In the genomic region with DNA sequence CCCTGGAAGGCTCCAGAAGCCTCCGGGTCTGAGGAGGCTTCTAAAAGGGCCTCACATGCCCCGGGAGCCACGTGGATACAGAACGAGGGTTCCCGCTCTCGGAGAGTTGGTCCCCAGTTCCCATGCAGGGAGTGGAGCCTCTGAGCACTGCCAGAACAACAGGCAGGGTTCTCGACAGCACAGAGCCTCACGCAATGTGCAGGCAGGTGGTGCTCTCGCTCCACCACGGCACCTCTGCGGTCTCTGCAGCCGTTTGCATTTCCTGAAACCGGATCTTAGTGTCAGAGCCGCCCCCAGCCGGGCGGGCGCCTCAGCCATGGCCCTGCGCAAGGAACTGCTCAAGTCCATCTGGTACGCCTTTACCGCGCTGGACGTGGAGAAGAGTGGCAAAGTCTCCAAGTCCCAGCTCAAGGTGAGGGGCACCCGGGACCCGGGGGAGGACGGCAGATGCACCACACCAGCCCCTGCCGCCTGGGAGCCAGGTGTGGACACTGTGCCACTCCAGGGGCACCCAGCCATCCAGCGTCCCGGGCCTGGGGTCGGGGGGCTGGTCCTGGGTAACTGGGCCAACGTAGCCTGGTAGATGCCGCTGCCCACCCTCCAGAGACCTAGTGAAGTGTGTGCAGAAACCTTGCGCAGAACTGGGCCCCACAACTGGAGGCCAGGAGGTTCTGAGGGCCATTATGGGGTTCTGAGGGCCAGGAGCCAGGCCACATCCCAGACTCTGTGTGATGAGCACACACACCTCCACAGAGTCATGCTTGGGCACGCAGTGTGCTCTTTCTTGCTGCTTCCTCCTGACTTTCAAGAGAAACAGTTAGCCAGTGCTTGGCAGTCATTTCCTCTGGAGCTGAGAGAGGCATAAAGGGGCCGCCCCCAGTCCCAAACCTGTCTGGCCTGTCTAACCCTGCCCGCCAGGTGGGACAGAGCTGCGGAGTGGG, we compare ENCODE assay signal across 1 cellular context.
TF ChIP-seq lines count a peak whose summit lies in the region.

A gene with protein sequence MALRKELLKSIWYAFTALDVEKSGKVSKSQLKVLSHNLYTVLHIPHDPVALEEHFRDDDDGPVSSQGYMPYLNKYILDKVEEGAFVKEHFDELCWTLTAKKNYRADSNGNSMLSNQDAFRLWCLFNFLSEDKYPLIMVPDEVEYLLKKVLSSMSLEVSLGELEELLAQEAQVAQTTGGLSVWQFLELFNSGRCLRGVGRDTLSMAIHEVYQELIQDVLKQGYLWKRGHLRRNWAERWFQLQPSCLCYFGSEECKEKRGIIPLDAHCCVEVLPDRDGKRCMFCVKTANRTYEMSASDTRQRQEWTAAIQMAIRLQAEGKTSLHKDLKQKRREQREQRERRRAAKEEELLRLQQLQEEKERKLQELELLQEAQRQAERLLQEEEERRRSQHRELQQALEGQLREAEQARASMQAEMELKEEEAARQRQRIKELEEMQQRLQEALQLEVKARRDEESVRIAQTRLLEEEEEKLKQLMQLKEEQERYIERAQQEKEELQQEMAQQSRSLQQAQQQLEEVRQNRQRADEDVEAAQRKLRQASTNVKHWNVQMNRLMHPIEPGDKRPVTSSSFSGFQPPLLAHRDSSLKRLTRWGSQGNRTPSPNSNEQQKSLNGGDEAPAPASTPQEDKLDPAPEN (plus strand): TSS at position 278 of the 941 bp plus-strand sequence. CDS start 39 bp downstream, at position 317.

TF ChIP-seq in GM12878, 131 proteins besides CTCF, POLR2A, EP300 and RAD21 (continued from another document and continues in another):
- TF ChIP-seq SP1 (IDR thresholded peaks at IDR 0.05; ENCODE audit: low read depth, low read length) (peak; percentile 48), ZBTB33 (IDR thresholded peaks at IDR 0.05) (no peak), STAT3 (IDR thresholded peaks at IDR 0.05; ENCODE audit: low read depth, low read length) (no peak), BRCA1 (IDR thresholded peaks at IDR 0.05; ENCODE audit: low read depth, low read length) (no peak), CREB1 (IDR thresholded peaks at IDR 0.05; ENCODE audit: low read depth) (peak; percentile 61; the same call in 1 of the 2 replicates), EZH2 (IDR thresholded peaks at IDR 0.05; ENCODE audit: borderline replicate concordance, control insufficient read depth, low read depth, low read length) (no peak), NR2C1 (IDR thresholded peaks at IDR 0.05) (no peak), HDGF (IDR thresholded peaks at IDR 0.05) (0 out of 2 replicates have a peak, but pooled peaks have one; percentile 65), ATF7 (IDR thresholded peaks at IDR 0.05; ENCODE audit: low read depth) (0 out of 2 replicates have a peak, but pooled peaks have one; percentile 11), E2F8 (IDR thresholded peaks at IDR 0.05; ENCODE audit: low read depth, partially characterized antibody) (no peak), NR2C2 (IDR thresholded peaks at IDR 0.05; ENCODE audit: borderline replicate concordance, control insufficient read depth, insufficient read length, low read depth) (no peak), ZZZ3 (IDR thresholded peaks at IDR 0.05; ENCODE audit: control insufficient read depth, insufficient read length, low read depth) (no peak), BCL11A (IDR thresholded peaks at IDR 0.05; ENCODE audit: low read depth, low read length) (no peak), SMARCA5 (IDR thresholded peaks at IDR 0.05) (peak; percentile 98), ASH2L (IDR thresholded peaks at IDR 0.05; ENCODE audit: borderline replicate concordance, low read depth) (no peak), BACH1 (IDR thresholded peaks at IDR 0.05; ENCODE audit: borderline replicate concordance) (no peak; the same call in 1 of the 2 replicates), SREBF1 (IDR thresholded peaks at IDR 0.05; ENCODE audit: low read length) (no peak), POLR2AphosphoS5 (IDR thresholded peaks at IDR 0.05; ENCODE audit: low read length) (peak; percentile 55; the same call in 1 of the 2 replicates), SMAD5 (IDR thresholded peaks at IDR 0.05; ENCODE audit: low read depth) (no peak; the same call in 1 of the 2 replicates), EED (IDR thresholded peaks at IDR 0.05; ENCODE audit: low read depth) (peak; percentile 59), PBX3 (IDR thresholded peaks at IDR 0.05; ENCODE audit: insufficient replicate concordance, low read depth, low read length) (no peak), SMAD1 (IDR thresholded peaks at IDR 0.05; ENCODE audit: low read depth, partially characterized antibody) (no peak), RCOR1 (conservative IDR thresholded peaks at IDR 0.05; ENCODE audit: low read depth, low read length) (0 out of 2 replicates have a peak, but pooled peaks have one; percentile 40), HSF1 (IDR thresholded peaks at IDR 0.05; ENCODE audit: low read depth, low read length) (no peak), SIX5 (IDR thresholded peaks at IDR 0.05; ENCODE audit: low read depth, low read length, severe bottlenecking) (peak; percentile 41), ZBED1 (IDR thresholded peaks at IDR 0.05; ENCODE audit: borderline replicate concordance) (no peak), KLF5 (IDR thresholded peaks at IDR 0.05; ENCODE audit: partially characterized antibody) (no peak), CBFB (IDR thresholded peaks at IDR 0.05; ENCODE audit: low read depth) (peak; percentile 90; the same call in 1 of the 2 replicates)
- TF ChIP-seq, protein P1, sequence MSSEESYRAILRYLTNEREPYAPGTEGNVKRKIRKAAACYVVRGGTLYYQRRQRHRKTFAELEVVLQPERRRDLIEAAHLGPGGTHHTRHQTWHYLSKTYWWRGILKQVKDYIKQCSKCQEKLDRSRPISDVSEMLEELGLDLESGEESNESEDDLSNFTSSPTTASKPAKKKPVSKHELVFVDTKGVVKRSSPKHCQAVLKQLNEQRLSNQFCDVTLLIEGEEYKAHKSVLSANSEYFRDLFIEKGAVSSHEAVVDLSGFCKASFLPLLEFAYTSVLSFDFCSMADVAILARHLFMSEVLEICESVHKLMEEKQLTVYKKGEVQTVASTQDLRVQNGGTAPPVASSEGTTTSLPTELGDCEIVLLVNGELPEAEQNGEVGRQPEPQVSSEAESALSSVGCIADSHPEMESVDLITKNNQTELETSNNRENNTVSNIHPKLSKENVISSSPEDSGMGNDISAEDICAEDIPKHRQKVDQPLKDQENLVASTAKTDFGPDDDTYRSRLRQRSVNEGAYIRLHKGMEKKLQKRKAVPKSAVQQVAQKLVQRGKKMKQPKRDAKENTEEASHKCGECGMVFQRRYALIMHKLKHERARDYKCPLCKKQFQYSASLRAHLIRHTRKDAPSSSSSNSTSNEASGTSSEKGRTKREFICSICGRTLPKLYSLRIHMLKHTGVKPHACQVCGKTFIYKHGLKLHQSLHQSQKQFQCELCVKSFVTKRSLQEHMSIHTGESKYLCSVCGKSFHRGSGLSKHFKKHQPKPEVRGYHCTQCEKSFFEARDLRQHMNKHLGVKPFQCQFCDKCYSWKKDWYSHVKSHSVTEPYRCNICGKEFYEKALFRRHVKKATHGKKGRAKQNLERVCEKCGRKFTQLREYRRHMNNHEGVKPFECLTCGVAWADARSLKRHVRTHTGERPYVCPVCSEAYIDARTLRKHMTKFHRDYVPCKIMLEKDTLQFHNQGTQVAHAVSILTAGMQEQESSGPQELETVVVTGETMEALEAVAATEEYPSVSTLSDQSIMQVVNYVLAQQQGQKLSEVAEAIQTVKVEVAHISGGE (CRISPR knock-in tag; IDR thresholded peaks at IDR 0.05) = no peak
- TF ChIP-seq, protein P2, sequence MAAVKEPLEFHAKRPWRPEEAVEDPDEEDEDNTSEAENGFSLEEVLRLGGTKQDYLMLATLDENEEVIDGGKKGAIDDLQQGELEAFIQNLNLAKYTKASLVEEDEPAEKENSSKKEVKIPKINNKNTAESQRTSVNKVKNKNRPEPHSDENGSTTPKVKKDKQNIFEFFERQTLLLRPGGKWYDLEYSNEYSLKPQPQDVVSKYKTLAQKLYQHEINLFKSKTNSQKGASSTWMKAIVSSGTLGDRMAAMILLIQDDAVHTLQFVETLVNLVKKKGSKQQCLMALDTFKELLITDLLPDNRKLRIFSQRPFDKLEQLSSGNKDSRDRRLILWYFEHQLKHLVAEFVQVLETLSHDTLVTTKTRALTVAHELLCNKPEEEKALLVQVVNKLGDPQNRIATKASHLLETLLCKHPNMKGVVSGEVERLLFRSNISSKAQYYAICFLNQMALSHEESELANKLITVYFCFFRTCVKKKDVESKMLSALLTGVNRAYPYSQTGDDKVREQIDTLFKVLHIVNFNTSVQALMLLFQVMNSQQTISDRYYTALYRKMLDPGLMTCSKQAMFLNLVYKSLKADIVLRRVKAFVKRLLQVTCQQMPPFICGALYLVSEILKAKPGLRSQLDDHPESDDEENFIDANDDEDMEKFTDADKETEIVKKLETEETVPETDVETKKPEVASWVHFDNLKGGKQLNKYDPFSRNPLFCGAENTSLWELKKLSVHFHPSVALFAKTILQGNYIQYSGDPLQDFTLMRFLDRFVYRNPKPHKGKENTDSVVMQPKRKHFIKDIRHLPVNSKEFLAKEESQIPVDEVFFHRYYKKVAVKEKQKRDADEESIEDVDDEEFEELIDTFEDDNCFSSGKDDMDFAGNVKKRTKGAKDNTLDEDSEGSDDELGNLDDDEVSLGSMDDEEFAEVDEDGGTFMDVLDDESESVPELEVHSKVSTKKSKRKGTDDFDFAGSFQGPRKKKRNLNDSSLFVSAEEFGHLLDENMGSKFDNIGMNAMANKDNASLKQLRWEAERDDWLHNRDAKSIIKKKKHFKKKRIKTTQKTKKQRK (IDR thresholded peaks at IDR 0.05; ENCODE audit: low read depth, low read length) = no peak
- TF ChIP-seq, protein P3, sequence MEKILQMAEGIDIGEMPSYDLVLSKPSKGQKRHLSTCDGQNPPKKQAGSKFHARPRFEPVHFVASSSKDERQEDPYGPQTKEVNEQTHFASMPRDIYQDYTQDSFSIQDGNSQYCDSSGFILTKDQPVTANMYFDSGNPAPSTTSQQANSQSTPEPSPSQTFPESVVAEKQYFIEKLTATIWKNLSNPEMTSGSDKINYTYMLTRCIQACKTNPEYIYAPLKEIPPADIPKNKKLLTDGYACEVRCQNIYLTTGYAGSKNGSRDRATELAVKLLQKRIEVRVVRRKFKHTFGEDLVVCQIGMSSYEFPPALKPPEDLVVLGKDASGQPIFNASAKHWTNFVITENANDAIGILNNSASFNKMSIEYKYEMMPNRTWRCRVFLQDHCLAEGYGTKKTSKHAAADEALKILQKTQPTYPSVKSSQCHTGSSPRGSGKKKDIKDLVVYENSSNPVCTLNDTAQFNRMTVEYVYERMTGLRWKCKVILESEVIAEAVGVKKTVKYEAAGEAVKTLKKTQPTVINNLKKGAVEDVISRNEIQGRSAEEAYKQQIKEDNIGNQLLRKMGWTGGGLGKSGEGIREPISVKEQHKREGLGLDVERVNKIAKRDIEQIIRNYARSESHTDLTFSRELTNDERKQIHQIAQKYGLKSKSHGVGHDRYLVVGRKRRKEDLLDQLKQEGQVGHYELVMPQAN (conservative IDR thresholded peaks at IDR 0.05) = no peak; the same call in 1 of the 2 replicates
- TF ChIP-seq, protein P4, sequence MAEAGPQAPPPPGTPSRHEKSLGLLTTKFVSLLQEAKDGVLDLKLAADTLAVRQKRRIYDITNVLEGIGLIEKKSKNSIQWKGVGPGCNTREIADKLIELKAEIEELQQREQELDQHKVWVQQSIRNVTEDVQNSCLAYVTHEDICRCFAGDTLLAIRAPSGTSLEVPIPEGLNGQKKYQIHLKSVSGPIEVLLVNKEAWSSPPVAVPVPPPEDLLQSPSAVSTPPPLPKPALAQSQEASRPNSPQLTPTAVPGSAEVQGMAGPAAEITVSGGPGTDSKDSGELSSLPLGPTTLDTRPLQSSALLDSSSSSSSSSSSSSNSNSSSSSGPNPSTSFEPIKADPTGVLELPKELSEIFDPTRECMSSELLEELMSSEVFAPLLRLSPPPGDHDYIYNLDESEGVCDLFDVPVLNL (IDR thresholded peaks at IDR 0.05; ENCODE audit: low read depth, low read length) = no peak; the same call in 1 of the 2 replicates
